ENCODE assay signal across 12 cellular contexts in genomic region chr3:38834717-38835116, GRCh38. TPM values are rescaled to one million over a fixed set of nuclear protein-coding genes. Genes with fewer than 3 reads are reported as not detected.
A peak's percentile ranks its signal among the peaks of the same experiment; 100 is the strongest.
DNase-seq lines count a peak whose midpoint lies in the region; ATAC-seq, FAIRE-seq and TF ChIP-seq lines count a peak whose summit lies in the region.
"Had no signal": no experiment of that assay in that cellular context is flagged by ENCODE, and none has a peak within 500 bp of the region (broad histone marks: within the 10 kb centered on the region; RNA-seq: fewer than 3 reads in every experiment).

No MANE protein-coding gene starts in this region.

- intact Hi-C loops in CD8-positive, alpha-beta T cell (cut with DNase I, micrococcal nuclease): no loop called here

- no peaks in the 10 kb centered on the region for H3K79me2 ChIP-seq in astrocyte (ENCODE audit: insufficient read depth, low read length)
- no peaks in the 10 kb centered on the region for H3K79me2 ChIP-seq in osteoblast (ENCODE audit: insufficient read depth, low read length)

- H3K27ac ChIP-seq in CD8-positive, alpha-beta T cell (ENCODE audit: low read depth, low read length): no peak overlapping the region
- H3K27ac ChIP-seq in HUES48 (ENCODE audit: low read depth, low read length): peak overlapping the region; percentile 93
- H3K27ac ChIP-seq in astrocyte (ENCODE audit: low read depth, low read length): peak overlapping the region; percentile 46
- H3K27ac ChIP-seq in osteoblast (ENCODE audit: low read depth, low read length): peak overlapping the region; percentile 10
- H3K27ac ChIP-seq: C4-2B, PC-9 had no signal

- H3K4me1 ChIP-seq in CD8-positive, alpha-beta T cell (ENCODE audit: insufficient read depth, low read length): no peaks in the 10 kb centered on the region
- peaks cover 19% of the 10 kb centered on the region for H3K4me1 ChIP-seq in HUES48 (ENCODE audit: control insufficient read depth, insufficient read depth, low read length)
- peaks cover 33% of the 10 kb centered on the region for H3K4me1 ChIP-seq in astrocyte (ENCODE audit: insufficient read depth, low read length)
- H3K4me1 ChIP-seq in osteoblast (ENCODE audit: insufficient read depth, low read length): peaks cover 22% of the 10 kb centered on the region

- H3K4me3 Mint-ChIP-seq in CD8-positive, alpha-beta T cell: no peak overlapping the region
- H3K4me3 Mint-ChIP-seq in astrocyte (ENCODE audit: unreplicated experiment): no peak overlapping the region

- H3K9me3 Mint-ChIP-seq in CD8-positive, alpha-beta T cell: no peaks in the 10 kb centered on the region
- H3K9me3 Mint-ChIP-seq in astrocyte (ENCODE audit: unreplicated experiment): no peaks in the 10 kb centered on the region

- TF ChIP-seq CTCF in CD8-positive, alpha-beta T cell (IDR thresholded peaks at IDR 0.05): no peak
- no peak for TF ChIP-seq CTCF in astrocyte (IDR thresholded peaks at IDR 0.05; ENCODE audit: insufficient read depth, low read depth, low read length)
- TF ChIP-seq CTCF in osteoblast (IDR thresholded peaks at IDR 0.05; ENCODE audit: extremely low read depth, low read depth, low read length): no peak

- H3K27me3 Mint-ChIP-seq in CD8-positive, alpha-beta T cell (ENCODE audit: low read depth): no peaks in the 10 kb centered on the region
- H3K27me3 Mint-ChIP-seq in astrocyte (ENCODE audit: low read depth, unreplicated experiment): peaks cover 19% of the 10 kb centered on the region

- POLR2A ChIA-PET in CD8-positive, alpha-beta T cell (lab: Charles Lee): interaction anchor here (0.6 kb wide), 1 partner anchor 69 kb away, joined by 3 read pairs; no protein-coding TSS in a partner anchor

- H3K27ac Mint-ChIP-seq in CD8-positive, alpha-beta T cell: peak overlapping the region; percentile 32
- H3K27ac Mint-ChIP-seq in astrocyte (ENCODE audit: unreplicated experiment): no peak overlapping the region

- no peaks in the 10 kb centered on the region for H3K9me3 ChIP-seq in CD8-positive, alpha-beta T cell (ENCODE audit: low read length)
- H3K9me3 ChIP-seq in HUES48 (ENCODE audit: control insufficient read depth, insufficient read depth, low read length) (no peaks in the 10 kb centered on the region), astrocyte (ENCODE audit: insufficient read depth, low read depth, low read length) (no peaks in the 10 kb centered on the region), osteoblast (ENCODE audit: low read depth, low read length) (no peaks in the 10 kb centered on the region)
- H3K9me3 ChIP-seq: sigmoid colon had no signal

- H3K4me1 Mint-ChIP-seq in CD8-positive, alpha-beta T cell (ENCODE audit: low read depth): peaks cover 9% of the 10 kb centered on the region
- peaks cover 19% of the 10 kb centered on the region for H3K4me1 Mint-ChIP-seq in astrocyte (ENCODE audit: low read depth, unreplicated experiment)

- DNase-seq in CD8-positive, alpha-beta T cell: no peak
- DNase-seq in astrocyte (ENCODE audit: low read depth) (peak; percentile 11), osteoblast (ENCODE audit: insufficient read length, low spot score, missing footprints) (no peak), globus pallidus (ENCODE audit: low spot score) (no peak), GM19239 (ENCODE audit: insufficient read length, low spot score) (no peak), retina (no peak)
- DNase-seq: activated CD4-positive, alpha-beta T cell treated with anti-CD3 and anti-CD28 coated beads, Interleukin-2, amount 50 U/mL, for 4 hours had no signal

- H3K36me3 Mint-ChIP-seq in CD8-positive, alpha-beta T cell: no peaks in the 10 kb centered on the region
- H3K36me3 Mint-ChIP-seq in astrocyte (ENCODE audit: low read depth, unreplicated experiment): no peaks in the 10 kb centered on the region

- no peaks in the 10 kb centered on the region for H4K20me1 ChIP-seq in astrocyte (ENCODE audit: insufficient read depth, low read length)
- H4K20me1 ChIP-seq in osteoblast (ENCODE audit: insufficient read depth, low read length): no peaks in the 10 kb centered on the region

- CTCF ChIA-PET in CD8-positive, alpha-beta T cell (lab: Charles Lee): no interaction called here

- no peak for FAIRE-seq in astrocyte (lab: Jason Lieb, UNC)
- FAIRE-seq in GM19239 (lab: Jason Lieb, UNC): no peak

- no peaks in the 10 kb centered on the region for H3K27me3 ChIP-seq in CD8-positive, alpha-beta T cell (ENCODE audit: insufficient read depth, low read length)
- H3K27me3 ChIP-seq in HUES48 (ENCODE audit: control insufficient read depth, insufficient read depth, low read length): no peaks in the 10 kb centered on the region
- H3K27me3 ChIP-seq in astrocyte (ENCODE audit: insufficient read depth, low read length): no peaks in the 10 kb centered on the region
- no peaks in the 10 kb centered on the region for H3K27me3 ChIP-seq in osteoblast (ENCODE audit: insufficient read depth, low read length)
- H3K27me3 ChIP-seq: sigmoid colon had no signal

- ATAC-seq in CD8-positive, alpha-beta T cell: no peak

- H3K4me2 ChIP-seq in astrocyte (ENCODE audit: low read length) (peak overlapping the region; percentile 64), osteoblast (ENCODE audit: insufficient read depth, low read length) (no peak overlapping the region)
- H3K4me2 ChIP-seq: PC-9 had no signal

- no peak overlapping the region for H3K4me3 ChIP-seq in CD8-positive, alpha-beta T cell (ENCODE audit: low read depth, low read length)
- H3K4me3 ChIP-seq in HUES48 (ENCODE audit: low read depth, low read length) (no peak overlapping the region), astrocyte (ENCODE audit: insufficient read depth, low read depth, low read length) (no peak overlapping the region), osteoblast (ENCODE audit: insufficient read depth, low read length) (no peak overlapping the region)
- H3K4me3 ChIP-seq: PC-9, sigmoid colon had no signal

- no peak overlapping the region for H2AFZ ChIP-seq in astrocyte (ENCODE audit: low read depth, low read length)
- H2AFZ ChIP-seq in osteoblast (ENCODE audit: low read length): no peak overlapping the region
- H2AFZ ChIP-seq: PC-9 had no signal

- H3K9ac ChIP-seq in HUES48 (ENCODE audit: low read depth, low read length): no peak overlapping the region
- no peak overlapping the region for H3K9ac ChIP-seq in astrocyte (ENCODE audit: low read length)

- no peaks in the 10 kb centered on the region for H3K36me3 ChIP-seq in CD8-positive, alpha-beta T cell (ENCODE audit: insufficient read depth, low read length)
- H3K36me3 ChIP-seq in HUES48 (ENCODE audit: control insufficient read depth, insufficient read depth, low read length) (no peaks in the 10 kb centered on the region), astrocyte (ENCODE audit: insufficient read depth, low read length) (no peaks in the 10 kb centered on the region), osteoblast (ENCODE audit: insufficient read depth, low read length) (no peaks in the 10 kb centered on the region)
- H3K36me3 ChIP-seq: sigmoid colon had no signal

RNA-seq across cellular contexts. Expression of gene SCN10A, which starts 18.7 kb away (rescaled TPM):
- total RNA-seq in CD8-positive, alpha-beta T cell: not detected
- total RNA-seq in astrocyte: not detected in 2 replicates
- not detected in 2 replicates for total RNA-seq in osteoblast
- total RNA-seq: PC-9, sigmoid colon, temporal lobe had no signal
